ENCODE assay signal across 9 cellular contexts in the genomic region with DNA sequence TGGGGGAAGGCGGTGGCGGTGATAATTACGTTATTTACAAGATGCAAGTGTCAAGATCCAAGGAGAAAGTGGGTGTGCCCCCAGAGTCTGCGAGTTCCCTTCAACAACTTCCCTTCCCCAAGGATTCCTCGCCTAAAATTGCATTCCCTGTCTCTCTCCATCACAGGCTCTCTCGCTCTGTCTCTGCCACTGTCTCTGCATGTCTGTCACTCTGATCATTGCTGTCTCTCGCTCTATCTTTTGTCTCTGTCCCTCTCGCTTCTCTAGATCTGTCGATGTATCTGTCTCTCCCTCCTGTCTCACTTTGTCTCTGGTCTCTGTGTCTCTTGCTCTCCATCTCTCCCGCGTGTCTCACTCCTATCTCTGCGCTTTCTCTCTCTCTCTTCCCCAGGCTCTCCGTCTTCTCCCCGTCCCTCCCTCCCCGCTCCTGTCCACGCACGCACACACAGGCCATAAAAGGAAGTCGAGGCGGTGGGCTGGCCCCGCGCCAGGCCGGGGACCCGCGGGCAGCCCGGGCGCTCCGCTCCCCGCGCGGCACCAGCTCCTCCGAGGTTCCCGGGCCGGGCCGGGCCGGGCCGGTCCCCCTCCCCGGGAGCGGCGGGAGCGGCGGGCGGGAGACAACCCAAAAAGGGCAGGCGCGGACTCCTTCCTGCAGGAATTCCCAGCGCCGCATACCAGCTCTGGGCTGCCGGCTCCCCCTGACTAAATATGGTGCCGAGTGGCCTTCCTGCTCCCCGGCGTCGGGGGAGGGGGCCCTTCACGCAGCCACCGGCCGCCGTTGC. TPM values are rescaled to one million over a fixed set of nuclear protein-coding genes. Genes with fewer than 3 reads are reported as not detected.
DNase-seq lines count a peak whose midpoint lies in the region; FAIRE-seq and TF ChIP-seq lines count a peak whose summit lies in the region.
"Had no signal": no experiment of that assay in that cellular context is flagged by ENCODE, and none has a peak within 500 bp of the region (broad histone marks: within the 10 kb centered on the region; RNA-seq: fewer than 3 reads in every experiment).

No MANE protein-coding gene starts in this region.

- H3K27ac ChIP-seq in GM23248 (no peak overlapping the region), right atrium auricular region (peak overlapping the region; percentile 51 to 79), sigmoid colon (peak overlapping the region; percentile 95 to 98 (median 96)), small intestine (ENCODE audit: low read depth in 1 of 2, low read length in 1 of 2) (peak overlapping the region in 1 of 2 donors; percentile 67)
- H3K27ac ChIP-seq: PC-9 had no signal

- H3K9me3 ChIP-seq in GM23248 (ENCODE audit: low read depth) (no peaks in the 10 kb centered on the region), right atrium auricular region (no peaks in the 10 kb centered on the region), sigmoid colon (no peaks in the 10 kb centered on the region), small intestine (ENCODE audit: control insufficient read depth, low read depth) (no peaks in the 10 kb centered on the region)

- no peak overlapping the region for H3K27ac Mint-ChIP-seq in activated naive CD8-positive, alpha-beta T cell

- peaks cover 6% of the 10 kb centered on the region; the same call in 1 of the 2 replicates for H3F3A ChIP-seq in GM23248 (ENCODE audit: insufficient read depth)

- no peaks in the 10 kb centered on the region for H3K79me2 ChIP-seq in GM23248 (ENCODE audit: insufficient read depth)

- H3K4me1 Mint-ChIP-seq in activated naive CD8-positive, alpha-beta T cell (ENCODE audit: low read depth): peaks cover 6% of the 10 kb centered on the region

- no peak for FAIRE-seq in small intestine (lab: Jason Lieb, UNC)

- intact Hi-C loops in sigmoid colon (cut with DNase I): loop anchor here (5.0 kb wide), 2 partner anchors 204 to 269 kb away; no protein-coding TSS in a partner anchor

- WGBS in GM23248 (ENCODE audit: low coverage in 1 of 2, low lambda C conversion rate in 2 of 2, missing lambda C conversion rate in 2 of 2), 2 experiments: 2 to 4% methylated on average over 26 to 54 of the region's 55 CpGs
- WGBS in sigmoid colon, 2 donors: 3% methylated on average over 55 of the region's 55 CpGs
- WGBS in small intestine, 3 donors: 2 to 6% (median 4%) methylated on average over 41 to 55 of the region's 55 CpGs

- H4K20me1 ChIP-seq in GM23248 (ENCODE audit: insufficient read depth): no peaks in the 10 kb centered on the region

- peak in 1 of 2 donors; percentile 15 for TF ChIP-seq POLR2A in sigmoid colon (IDR thresholded peaks at IDR 0.05)

- DNase-seq in GM23248 (peak; percentile 61), right atrium auricular region (ENCODE audit: low spot score) (no peak), sigmoid colon (peak; percentile 94), LoVo (ENCODE audit: low spot score) (no peak), small intestine (no peak), NOMO-1 (lab: John Stamatoyannopoulos, UW; ENCODE audit: unreplicated experiment in 2 of 2) (no peak), NCI-H774 (lab: John Stamatoyannopoulos, UW) (no peak)

- peak overlapping the region; percentile 26; the same call in 1 of the 2 replicates for H3K9ac ChIP-seq in GM23248

- no peaks in the 10 kb centered on the region for H3K9me3 Mint-ChIP-seq in activated naive CD8-positive, alpha-beta T cell (ENCODE audit: low read depth)

- peaks cover 17% of the 10 kb centered on the region for H3K27me3 Mint-ChIP-seq in activated naive CD8-positive, alpha-beta T cell

- no peaks in the 10 kb centered on the region for H3K9me2 ChIP-seq in GM23248 (ENCODE audit: insufficient read depth)

- H3K27me3 ChIP-seq in GM23248 (replicated peaks; ENCODE audit: insufficient read depth) (peaks cover 37% of the 10 kb centered on the region), right atrium auricular region (peaks cover 3 to 7% of the 10 kb centered on the region in 2 donors), sigmoid colon (peaks cover 0 to 4% (median 4%) of the 10 kb centered on the region in 3 donors), small intestine (ENCODE audit: control insufficient read depth in 2 of 2, insufficient read depth in 2 of 2, low read length in 2 of 2) (peaks cover 11 to 15% of the 10 kb centered on the region in 2 donors)

- H3K36me3 ChIP-seq in GM23248 (ENCODE audit: low read depth) (no peaks in the 10 kb centered on the region), right atrium auricular region (no peaks in the 10 kb centered on the region), sigmoid colon (peaks cover 6 to 14% (median 9%) of the 10 kb centered on the region in 4 donors), small intestine (ENCODE audit: control insufficient read depth in 2 of 2, insufficient read depth in 2 of 2, low read length in 2 of 2) (no peaks in the 10 kb centered on the region)

- H3K36me3 Mint-ChIP-seq in activated naive CD8-positive, alpha-beta T cell: no peaks in the 10 kb centered on the region

- peak overlapping the region; percentile 78 for H2AFZ ChIP-seq in GM23248
- H2AFZ ChIP-seq: PC-9 had no signal

- H3K4me1 ChIP-seq in GM23248 (ENCODE audit: insufficient read depth): no peaks in the 10 kb centered on the region
- H3K4me1 ChIP-seq in right atrium auricular region: peaks cover 0 to 23% of the 10 kb centered on the region in 2 donors
- peaks cover 0 to 29% (median 20%) of the 10 kb centered on the region in 4 donors for H3K4me1 ChIP-seq in sigmoid colon
- H3K4me1 ChIP-seq in small intestine (ENCODE audit: control insufficient read depth in 2 of 2, insufficient read depth in 1 of 2, low read depth in 1 of 2, low read length in 1 of 2): no peaks in the 10 kb centered on the region

- peak overlapping the region; percentile 87 for H3K4me2 ChIP-seq in GM23248 (ENCODE audit: unreplicated experiment)
- H3K4me2 ChIP-seq: PC-9 had no signal

- peak overlapping the region; percentile 65 for H3K4me3 Mint-ChIP-seq in activated naive CD8-positive, alpha-beta T cell

- in situ Hi-C loops in GM23248 (cut with MboI): no loop called here

- TF ChIP-seq CTCF in right atrium auricular region (IDR thresholded peaks at IDR 0.05): no peak
- no peak for TF ChIP-seq CTCF in sigmoid colon (IDR thresholded peaks at IDR 0.05)

- H3K4me3 ChIP-seq in GM23248: peak overlapping the region; percentile 69
- peak overlapping the region; percentile 46 to 47 for H3K4me3 ChIP-seq in right atrium auricular region
- H3K4me3 ChIP-seq in sigmoid colon: peak overlapping the region; percentile 51 to 70 (median 68)
- peak overlapping the region in 1 of 2 donors; percentile 10 for H3K4me3 ChIP-seq in small intestine (ENCODE audit: low read depth in 1 of 2, low read length in 2 of 2)
- H3K4me3 ChIP-seq: PC-9 had no signal

- TF ChIP-seq EP300 in sigmoid colon (IDR thresholded peaks at IDR 0.05): no peak

RNA-seq across cellular contexts. Expression of a gene that starts 1.1 kb away (rescaled TPM):
- not detected in 2 replicates for total RNA-seq in GM23248 (2014; rRNA removed; shearing (Covaris generic))
- polyA plus RNA-seq in GM23248 (2016; fragmentation: Nextera tagmentation; extraction: Ambion mirVana) (0.15 and 0.79 TPM in 2 replicates), sigmoid colon (100 to 1,000 TPM in 1 of 3 donors, 10 to 100 TPM in 1, 1 to 10 TPM in 1; 5.1 to 262 (median 31.8) TPM), small intestine (10 to 100 TPM in 2 of 3 donors, 1 to 10 TPM in 1; 3.4 to 89.6 (median 14.3) TPM)
- total RNA-seq in right atrium auricular region (10 to 100 TPM; 60.8 to 89.0 TPM), sigmoid colon (over 10,000 TPM in 1 of 4 donors, 1,000 to 10,000 TPM in 3; 4,282 to 11,818 (median 7,071) TPM)

RNA-seq across cellular contexts. Expression of a gene that starts 30.4 kb away (rescaled TPM):
- total RNA-seq in GM23248 (2014; rRNA removed; shearing (Covaris generic)): 60.3 and 63.9 TPM in 2 replicates
- polyA plus RNA-seq in GM23248 (2016; fragmentation: Nextera tagmentation; extraction: Ambion mirVana): 53.8 and 56.1 TPM in 2 replicates
- total RNA-seq in right atrium auricular region: 10 to 100 TPM; 20.1 to 35.9 TPM
- total RNA-seq in sigmoid colon: 10 to 100 TPM; 29.5 to 44.2 (median 34.7) TPM
- 10 to 100 TPM; 23.9 to 34.9 (median 30.6) TPM for polyA plus RNA-seq in sigmoid colon
- 10 to 100 TPM; 10.7 to 27.1 (median 15.4) TPM for polyA plus RNA-seq in small intestine

Comparison
In these comparisons a context has a peak if more than half of its experiments do, and no peak if none do; other contexts are left out.
1. DNase-seq: peak in GM23248 (single experiment) and sigmoid colon (single experiment); none in right atrium auricular region (single experiment), LoVo (single experiment), small intestine (single experiment), NOMO-1 (0 of 2) and NCI-H774 (single experiment).
2. RNA of a gene that starts 1.1 kb away (total RNA-seq): 4,282 to 11,818 TPM in sigmoid colon and 60.8 to 89.0 TPM in right atrium auricular region; not detected in GM23248; every median in the first group is over 10 times any median in the second.